In the genomic region with DNA sequence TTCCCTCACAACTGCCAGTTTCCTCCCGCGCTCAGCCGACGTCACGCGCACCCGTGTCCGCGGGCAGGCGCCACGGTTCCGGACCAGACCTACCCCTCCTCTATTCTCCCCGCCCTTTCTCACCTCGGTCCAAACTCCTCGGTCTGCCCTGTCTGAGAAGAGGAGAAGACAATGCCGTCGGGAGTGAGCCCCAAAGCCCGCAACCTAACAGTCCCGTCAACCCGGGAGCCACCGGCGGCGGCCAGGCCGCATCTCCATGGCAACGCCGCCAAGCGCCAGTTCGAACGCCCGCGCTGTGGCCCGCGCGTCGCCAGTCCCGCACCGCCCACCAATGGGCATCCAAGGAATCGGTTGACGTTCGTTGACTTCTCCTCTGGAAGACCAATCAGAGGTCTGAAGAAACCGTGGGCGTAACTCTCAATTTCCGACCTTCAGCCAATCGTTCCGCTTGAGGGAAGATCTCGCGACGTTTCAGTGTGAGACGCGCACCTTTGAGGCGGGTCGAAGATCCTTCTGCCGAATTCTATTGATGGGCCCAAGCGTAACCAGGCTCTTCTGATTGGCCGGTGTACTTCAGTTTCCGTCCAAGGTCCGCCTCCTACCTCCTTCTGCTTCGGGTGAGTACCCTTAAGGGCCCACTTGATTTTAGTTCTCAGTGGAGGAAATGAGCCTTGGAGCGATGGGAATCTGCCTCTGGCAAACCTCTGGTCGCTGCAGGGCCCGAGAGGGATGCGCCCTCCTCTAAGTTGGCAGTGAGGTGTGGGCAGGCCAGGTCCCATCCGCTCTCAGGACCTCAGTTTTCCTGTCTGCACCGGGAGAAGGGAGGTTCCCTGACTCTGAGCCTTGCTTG, we compare ENCODE assay signal across 8 cellular contexts. TPM values are rescaled to one million over a fixed set of nuclear protein-coding genes. Genes with fewer than 3 reads are reported as not detected.
DNase-seq lines count a peak whose midpoint lies in the region; ATAC-seq and TF ChIP-seq lines count a peak whose summit lies in the region.

KIF24 (minus strand) TSS at position 286 of the 850 bp plus-strand sequence. CDS start 17,922 bp downstream, outside the sequence.
NUDT2 (plus strand) TSS at position 587 of the 850 bp plus-strand sequence. CDS start 9,471 bp downstream, outside the sequence.

- H3K9me3 ChIP-seq in HAP-1 (no peaks in the 10 kb centered on the region), MG63 (no peaks in the 10 kb centered on the region)

- in situ Hi-C loops in G401 (cut with HindIII; ENCODE audit: low sequenced_read_pairs) (no loop called here), HAP-1 (cut with MboI; ENCODE audit: low sequenced_read_pairs) (no loop called here)

- peaks cover 26% of the 10 kb centered on the region for H3K4me1 ChIP-seq in HAP-1

- H3K36me3 ChIP-seq in HAP-1 (replicated peaks), result no peaks in the 10 kb centered on the region
- H3K36me3 ChIP-seq in MG63, result no peaks in the 10 kb centered on the region

- H3K27me3 Mint-ChIP-seq in nephron (ENCODE audit: low read depth), result no peaks in the 10 kb centered on the region

- peak within 1 kb of the TSS; percentile 94 to 96 (median 95) for H3K4me3 Mint-ChIP-seq in nephron

- peak; percentile 96 for ATAC-seq in stimulated activated naive CD8-positive, alpha-beta T cell treated with anti-CD3 and anti-CD28 coated beads, Interleukin-15, Interleukin-2, amounts not matched to agents 100 U/mL and 50 U/mL, for 24 hours

- peak within 1 kb of the TSS; percentile 81 for H3K4me3 ChIP-seq in HAP-1
- peak within 1 kb of the TSS; percentile 93 for H3K4me3 ChIP-seq in MG63

- H3K27me3 ChIP-seq in HAP-1 (ENCODE audit: low read depth) (no peaks in the 10 kb centered on the region), MG63 (no peaks in the 10 kb centered on the region)

- TF ChIP-seq CTCF in nephron (IDR thresholded peaks at IDR 0.05; ENCODE audit: unreplicated experiment in 3 of 3), result no peak

- H3K9me3 Mint-ChIP-seq in nephron, result no peaks in the 10 kb centered on the region

- DNase-seq in G401 (ENCODE audit: low spot score) (peak; percentile 100), HAP-1 (ENCODE audit: low spot score in 2 of 2) (peak; percentile 98 to 99), MG63 (peak; percentile 95), SHP77 (lab: John Stamatoyannopoulos, UW) (peak; percentile 95 to 96), activated gamma-delta T cell (lab: John Stamatoyannopoulos, UW) (peak; percentile 87), fibroblast of the conjunctiva (ENCODE audit: low read depth) (peak; percentile 100)
- DNase-seq in stimulated activated naive CD8-positive, alpha-beta T cell treated with anti-CD3 and anti-CD28 coated beads, Interleukin-15, Interleukin-2, amounts not matched to agents 100 U/mL and 50 U/mL, for 24 hours, result peak; percentile 95

- no peaks in the 10 kb centered on the region for H3K36me3 Mint-ChIP-seq in nephron (ENCODE audit: low read depth)

- peaks cover 34% of the 10 kb centered on the region for H3K4me1 Mint-ChIP-seq in nephron

- H3K27ac Mint-ChIP-seq in nephron, result peak within 1 kb of the TSS; percentile 92 to 98 (median 95)

RNA-seq across cellular contexts. Expression of gene KIF24, which starts in this region (rescaled TPM):
- 5.2 and 6.2 TPM in 2 replicates for total RNA-seq in G401 (2014; rRNA removed; shearing (Covaris generic))
- 1.7 and 1.8 TPM in 2 replicates for total RNA-seq in MG63 (2014; rRNA removed; shearing (Covaris generic); ENCODE audit: low replicate concordance)

RNA-seq across cellular contexts. Expression of gene NUDT2, which starts in this region (rescaled TPM):
- total RNA-seq in G401 (2014; rRNA removed; shearing (Covaris generic)), result 27.5 and 50.5 TPM in 2 replicates
- 6.6 and 19.3 TPM in 2 replicates for total RNA-seq in MG63 (2014; rRNA removed; shearing (Covaris generic); ENCODE audit: low replicate concordance)

Comparison
In these comparisons a context has a peak if more than half of its experiments do, and no peak if none do; other contexts are left out.
1. Peak in every context shown above with its lines: DNase-seq, ATAC-seq and H3K4me3 ChIP-seq.